18 cellular contexts compared by ENCODE assay signal in the genomic region with DNA sequence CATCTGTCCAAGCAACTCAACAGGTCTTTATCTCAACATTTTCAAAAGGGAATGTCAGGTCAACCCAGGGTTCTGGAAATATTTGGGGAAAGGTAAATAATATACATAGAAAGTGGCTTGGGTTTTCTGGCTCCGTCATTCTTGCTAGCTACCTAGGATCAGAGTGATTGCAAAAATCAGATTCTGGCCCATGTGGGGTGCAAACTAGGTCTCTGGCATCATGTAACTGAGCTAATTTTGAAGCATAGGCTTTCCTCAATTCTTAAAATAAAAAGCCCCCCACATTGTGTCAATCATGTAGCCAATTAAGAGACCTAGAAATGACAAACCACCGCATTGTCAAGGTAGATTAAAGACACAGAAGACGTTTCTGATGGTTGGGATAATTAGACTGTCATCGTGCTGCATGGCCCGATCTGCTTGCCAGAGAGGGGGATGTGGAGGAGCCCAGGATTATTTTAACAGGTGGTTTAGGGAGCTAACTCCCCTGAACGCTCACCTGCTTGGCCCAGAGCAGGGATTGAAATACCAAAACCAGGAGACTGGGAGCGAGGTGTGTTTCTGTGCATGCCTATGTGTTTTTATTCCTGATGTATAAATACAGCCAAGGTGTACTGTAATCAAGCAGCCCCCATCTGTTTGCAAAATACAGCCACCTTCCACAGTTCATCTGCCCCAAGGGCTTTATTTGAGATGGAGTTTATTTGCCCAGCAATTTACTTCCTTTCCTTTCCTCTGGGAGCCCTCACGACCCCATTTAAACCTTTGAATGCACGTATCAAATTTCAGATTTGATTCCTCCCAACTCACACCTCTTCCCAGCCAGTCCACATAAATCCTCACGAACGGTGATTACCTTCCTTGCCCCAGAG.
DNase-seq lines count a peak whose midpoint lies in the region; ATAC-seq and TF ChIP-seq lines count a peak whose summit lies in the region.
"Had no signal": no experiment of that assay in that cellular context is flagged by ENCODE, and none has a peak within 500 bp of the region (broad histone marks: within the 10 kb centered on the region; RNA-seq: fewer than 3 reads in every experiment).

No MANE protein-coding gene starts in this region.

- no peaks in the 10 kb centered on the region for H3K27me3 ChIP-seq in PC-3 (ENCODE audit: low read length)
- no peaks in the 10 kb centered on the region for H3K27me3 ChIP-seq in right atrium auricular region

- TF ChIP-seq CTCF in PC-3 (conservative IDR thresholded peaks at IDR 0.05; ENCODE audit: low read depth, low read length), result no peak
- TF ChIP-seq CTCF in right atrium auricular region (IDR thresholded peaks at IDR 0.05), result no peak

- no peak overlapping the region for H3K27ac ChIP-seq in PC-3 (ENCODE audit: low read length)
- H3K27ac ChIP-seq in right atrium auricular region, result no peak overlapping the region
- H3K27ac ChIP-seq: KMS-11, prostate gland, thoracic aorta had no signal

- H3K36me3 ChIP-seq in PC-3 (ENCODE audit: low read depth, low read length), result no peaks in the 10 kb centered on the region
- H3K36me3 ChIP-seq in right atrium auricular region, result no peaks in the 10 kb centered on the region
- H3K36me3 ChIP-seq: prostate gland, thoracic aorta had no signal

- no peaks in the 10 kb centered on the region for H3K4me1 Mint-ChIP-seq in activated naive CD8-positive, alpha-beta T cell treated with anti-CD3 and anti-CD28 coated beads for 36 hours
- H3K4me1 Mint-ChIP-seq: activated CD4-positive, alpha-beta T cell treated with anti-CD3 and anti-CD28 coated beads, Interleukin-2, amount 10 ng/mL, durations not matched to agents 7 days and 5 days had no signal

- H3K9ac ChIP-seq in PC-3 (ENCODE audit: low read length), result no peak overlapping the region
- H3K9ac ChIP-seq: KMS-11, SK-N-SH had no signal

- no peak overlapping the region for H3K4me2 ChIP-seq in PC-3 (ENCODE audit: low read length)
- H3K4me2 ChIP-seq: KMS-11, SK-N-SH had no signal

- H3K9me2 ChIP-seq in PC-3 (replicated peaks; ENCODE audit: low read length), result no peaks in the 10 kb centered on the region
- H3K9me2 ChIP-seq: SK-N-SH had no signal

- H3K4me1 ChIP-seq in PC-3 (ENCODE audit: insufficient read depth, low read length), result peaks cover 3% of the 10 kb centered on the region; the same call in 1 of the 2 replicates
- H3K4me1 ChIP-seq in right atrium auricular region, result no peaks in the 10 kb centered on the region
- H3K4me1 ChIP-seq: prostate gland had no signal

- H2AFZ ChIP-seq in PC-3 (ENCODE audit: low read length), result no peak overlapping the region

- DNase-seq in DMS 273 treated with DMSO at 0.1 percent for 48 hours (lab: John Stamatoyannopoulos, UW) (peak; percentile 50), NCI-H128 (lab: John Stamatoyannopoulos, UW; ENCODE audit: unreplicated experiment) (peak; percentile 64), NCI-H2227 (lab: John Stamatoyannopoulos, UW; ENCODE audit: unreplicated experiment) (peak; percentile 67), PC-3 (no peak), right atrium auricular region (ENCODE audit: low spot score) (no peak)
- DNase-seq in activated naive CD8-positive, alpha-beta T cell treated with anti-CD3 and anti-CD28 coated beads for 36 hours, result no peak
- DNase-seq: activated CD4-positive, alpha-beta T cell treated with anti-CD3 and anti-CD28 coated beads, Interleukin-2, amount 10 ng/mL, durations not matched to agents 7 days and 5 days; activated gamma-delta T cell treated with Interleukin-2 at 50 U/mL for 16 hours; effector memory CD8-positive, alpha-beta T cell; GOT3; islet precursor cell; SK-N-SH had no signal

- no peaks in the 10 kb centered on the region for H3K79me2 ChIP-seq in PC-3 (ENCODE audit: low read length)

- H3K27ac Mint-ChIP-seq in activated naive CD8-positive, alpha-beta T cell treated with anti-CD3 and anti-CD28 coated beads for 36 hours, result no peak overlapping the region
- H3K27ac Mint-ChIP-seq: activated CD4-positive, alpha-beta T cell treated with anti-CD3 and anti-CD28 coated beads, Interleukin-2, amount 10 ng/mL, durations not matched to agents 7 days and 5 days; effector memory CD8-positive, alpha-beta T cell had no signal

- H3K36me3 Mint-ChIP-seq in activated naive CD8-positive, alpha-beta T cell treated with anti-CD3 and anti-CD28 coated beads for 36 hours, result no peaks in the 10 kb centered on the region

- no peak overlapping the region for H3K4me3 ChIP-seq in PC-3 (ENCODE audit: low read length)
- H3K4me3 ChIP-seq in right atrium auricular region, result no peak overlapping the region
- H3K4me3 ChIP-seq: prostate gland, thoracic aorta had no signal

- H3K4me3 Mint-ChIP-seq in activated naive CD8-positive, alpha-beta T cell treated with anti-CD3 and anti-CD28 coated beads for 36 hours, result no peak overlapping the region
- H3K4me3 Mint-ChIP-seq: activated CD4-positive, alpha-beta T cell treated with anti-CD3 and anti-CD28 coated beads, Interleukin-2, amount 10 ng/mL, durations not matched to agents 7 days and 5 days; effector memory CD8-positive, alpha-beta T cell; nephron had no signal

- peaks cover 24% of the 10 kb centered on the region for H3K27me3 Mint-ChIP-seq in activated naive CD8-positive, alpha-beta T cell treated with anti-CD3 and anti-CD28 coated beads for 36 hours

- POLR2A ChIA-PET in PC-3 (lab: Charles Lee; ENCODE audit: unreplicated experiment), result no interaction called here

- intact Hi-C loops in PC-3 (cut with micrococcal nuclease), result no loop called here

- no TSS peak for BruUV-seq in PC-3 (replicated peaks; lab: Mats Ljungman, UMichigan)

- H3K9me3 Mint-ChIP-seq in activated naive CD8-positive, alpha-beta T cell treated with anti-CD3 and anti-CD28 coated beads for 36 hours, result no peaks in the 10 kb centered on the region
- H3K9me3 Mint-ChIP-seq: activated CD4-positive, alpha-beta T cell treated with anti-CD3 and anti-CD28 coated beads, Interleukin-2, amount 10 ng/mL, durations not matched to agents 7 days and 5 days; effector memory CD8-positive, alpha-beta T cell had no signal

- no peaks in the 10 kb centered on the region for H3K9me3 ChIP-seq in PC-3 (ENCODE audit: low read length)
- H3K9me3 ChIP-seq in right atrium auricular region, result no peaks in the 10 kb centered on the region
- H3K9me3 ChIP-seq: prostate gland, SK-N-SH, thoracic aorta had no signal

- ATAC-seq in PC-3 (peak; percentile 11; the same call in 1 of the 2 replicates), HG02884 (IDR thresholded peaks at IDR 0.05; ENCODE audit: unreplicated experiment) (no peak), GM18502 (IDR thresholded peaks at IDR 0.05; ENCODE audit: poor library complexity, unreplicated experiment) (no peak)
- ATAC-seq: effector memory CD8-positive, alpha-beta T cell had no signal

- H4K20me1 ChIP-seq in PC-3 (ENCODE audit: low read length), result no peaks in the 10 kb centered on the region

- no peaks in the 10 kb centered on the region for H3F3A ChIP-seq in PC-3 (ENCODE audit: low read length, unreplicated experiment)

- CTCF ChIA-PET in PC-3 (lab: Charles Lee), result no interaction called here

Comparison
In these comparisons a context has a peak if more than half of its experiments do, and no peak if none do; other contexts are left out.
1. DNase-seq: peak in DMS 273 treated with DMSO at 0.1 percent for 48 hours (single experiment), NCI-H128 (single experiment) and NCI-H2227 (single experiment); none in PC-3 (single experiment), right atrium auricular region (single experiment) and activated naive CD8-positive, alpha-beta T cell treated with anti-CD3 and anti-CD28 coated beads for 36 hours (single experiment).